1 cellular context compared by ENCODE assay signal in the genomic region with DNA sequence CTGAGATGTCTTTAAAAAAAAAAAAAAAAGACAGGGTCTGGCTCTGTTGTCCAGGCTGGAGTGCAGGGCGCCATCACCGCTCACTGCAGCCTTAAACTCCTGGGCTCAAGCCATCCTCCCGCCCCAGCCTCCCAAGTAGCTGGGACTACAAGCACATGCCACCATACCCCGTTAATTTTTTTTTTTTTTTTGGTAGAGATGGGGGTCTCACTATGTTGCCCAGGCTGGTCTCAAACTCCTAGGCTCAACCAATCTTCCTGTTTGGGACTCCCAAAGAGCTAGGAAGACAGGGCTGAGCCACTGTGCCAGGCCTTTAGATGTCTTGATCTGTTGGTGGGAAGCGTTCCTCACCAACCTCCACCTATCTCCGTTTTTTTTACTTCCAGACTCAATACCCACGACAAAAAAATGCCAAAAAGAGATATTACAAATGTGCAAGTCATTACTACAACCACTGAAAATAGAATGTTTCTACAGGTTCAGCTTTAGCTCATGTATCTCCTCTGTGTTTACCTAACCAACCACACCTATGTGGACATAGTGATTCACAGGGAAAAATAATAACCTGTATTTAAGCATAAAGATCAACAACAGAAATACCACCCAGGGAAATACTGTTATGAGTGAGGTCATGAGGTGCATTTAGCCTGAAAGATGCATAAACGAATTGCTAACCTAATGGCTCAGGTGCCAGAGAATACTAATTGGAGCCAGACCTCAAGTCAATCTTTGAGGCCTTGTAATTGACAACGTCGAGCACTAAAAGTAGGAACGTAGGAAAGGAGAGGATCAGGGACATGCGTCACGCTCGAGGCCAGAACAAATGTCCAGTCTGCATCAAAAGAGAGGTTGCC.
TF ChIP-seq lines count a peak whose summit lies in the region.

No MANE protein-coding gene starts in this region.

TF ChIP-seq in HepG2, 621 proteins besides CTCF, POLR2A, EP300 and RAD21 (continued from another document and continues in another):
- no peak for TF ChIP-seq ZBTB40 (IDR thresholded peaks at IDR 0.05)
- TF ChIP-seq ZBTB40 (CRISPR knock-in tag; IDR thresholded peaks at IDR 0.05): no peak
- peak; percentile 68 for TF ChIP-seq CREM (IDR thresholded peaks at IDR 0.05)
- no peak for TF ChIP-seq CREM (CRISPR knock-in tag; IDR thresholded peaks at IDR 0.05)
- TF ChIP-seq ZFP1 (CRISPR knock-in tag; IDR thresholded peaks at IDR 0.05): no peak
- TF ChIP-seq POGK (CRISPR knock-in tag; conservative IDR thresholded peaks at IDR 0.05): 0 out of 2 replicates have a peak, but pooled peaks have one; percentile 22
- peak; percentile 60 for TF ChIP-seq PHF21A (CRISPR knock-in tag; IDR thresholded peaks at IDR 0.05)
- no peak for TF ChIP-seq THAP7 (CRISPR knock-in tag; IDR thresholded peaks at IDR 0.05)
- TF ChIP-seq ZNF75D (CRISPR knock-in tag; IDR thresholded peaks at IDR 0.05; ENCODE audit: borderline replicate concordance): no peak
- no peak for TF ChIP-seq ZNF337 (CRISPR knock-in tag; IDR thresholded peaks at IDR 0.05; ENCODE audit: borderline replicate concordance, low read depth)
- no peak; the same call in 1 of the 2 replicates for TF ChIP-seq ZBTB21 (CRISPR knock-in tag; IDR thresholded peaks at IDR 0.05)
- peak; percentile 67 for TF ChIP-seq CREB1 (IDR thresholded peaks at IDR 0.05)
- TF ChIP-seq CREB1 (CRISPR knock-in tag; IDR thresholded peaks at IDR 0.05): peak; percentile 63; the same call in 1 of the 2 replicates
- no peak for TF ChIP-seq KLF6 (CRISPR knock-in tag; IDR thresholded peaks at IDR 0.05)
- TF ChIP-seq ZNF839 (CRISPR knock-in tag; IDR thresholded peaks at IDR 0.05; ENCODE audit: borderline replicate concordance): no peak
- TF ChIP-seq XBP1 (CRISPR knock-in tag; IDR thresholded peaks at IDR 0.05): no peak
- no peak for TF ChIP-seq ZBTB42 (CRISPR knock-in tag; IDR thresholded peaks at IDR 0.05)
- TF ChIP-seq ZMYM2 (CRISPR knock-in tag; IDR thresholded peaks at IDR 0.05): peak; percentile 66; the same call in 1 of the 2 replicates
- TF ChIP-seq, protein P1, sequence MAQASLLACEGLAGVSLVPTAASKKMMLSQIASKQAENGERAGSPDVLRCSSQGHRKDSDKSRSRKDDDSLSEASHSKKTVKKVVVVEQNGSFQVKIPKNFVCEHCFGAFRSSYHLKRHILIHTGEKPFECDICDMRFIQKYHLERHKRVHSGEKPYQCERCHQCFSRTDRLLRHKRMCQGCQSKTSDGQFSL (CRISPR knock-in tag; IDR thresholded peaks at IDR 0.05): no peak
- TF ChIP-seq ZNF550 (CRISPR knock-in tag; IDR thresholded peaks at IDR 0.05; ENCODE audit: borderline replicate concordance): no peak
- peak; percentile 37; the same call in 1 of the 2 replicates for TF ChIP-seq NR2F2 (IDR thresholded peaks at IDR 0.05; ENCODE audit: borderline replicate concordance, low read depth)
- TF ChIP-seq ZIK1 (CRISPR knock-in tag; IDR thresholded peaks at IDR 0.05; ENCODE audit: borderline replicate concordance, low read depth): no peak
- TF ChIP-seq TAF1 (CRISPR knock-in tag; IDR thresholded peaks at IDR 0.05): no peak
- TF ChIP-seq FOXC1 (CRISPR knock-in tag; IDR thresholded peaks at IDR 0.05; ENCODE audit: borderline replicate concordance): no peak
- TF ChIP-seq BCL3 (CRISPR knock-in tag; IDR thresholded peaks at IDR 0.05): no peak
- TF ChIP-seq ELF4 (CRISPR knock-in tag; IDR thresholded peaks at IDR 0.05; ENCODE audit: borderline replicate concordance): no peak
- TF ChIP-seq ZNF30 (CRISPR knock-in tag; IDR thresholded peaks at IDR 0.05): no peak
- TF ChIP-seq ZNF326 (CRISPR knock-in tag; IDR thresholded peaks at IDR 0.05; ENCODE audit: borderline replicate concordance): no peak
- no peak for TF ChIP-seq ARNTL (CRISPR knock-in tag; IDR thresholded peaks at IDR 0.05)
- peak; percentile 91 for TF ChIP-seq HMG20A (CRISPR knock-in tag; IDR thresholded peaks at IDR 0.05; ENCODE audit: borderline replicate concordance)
- peak; percentile 47; the same call in 1 of the 2 replicates for TF ChIP-seq THAP11 (CRISPR knock-in tag; IDR thresholded peaks at IDR 0.05)
- peak; percentile 61; the same call in 1 of the 2 replicates for TF ChIP-seq ELF3 (CRISPR knock-in tag; IDR thresholded peaks at IDR 0.05)
- TF ChIP-seq, protein P2, sequence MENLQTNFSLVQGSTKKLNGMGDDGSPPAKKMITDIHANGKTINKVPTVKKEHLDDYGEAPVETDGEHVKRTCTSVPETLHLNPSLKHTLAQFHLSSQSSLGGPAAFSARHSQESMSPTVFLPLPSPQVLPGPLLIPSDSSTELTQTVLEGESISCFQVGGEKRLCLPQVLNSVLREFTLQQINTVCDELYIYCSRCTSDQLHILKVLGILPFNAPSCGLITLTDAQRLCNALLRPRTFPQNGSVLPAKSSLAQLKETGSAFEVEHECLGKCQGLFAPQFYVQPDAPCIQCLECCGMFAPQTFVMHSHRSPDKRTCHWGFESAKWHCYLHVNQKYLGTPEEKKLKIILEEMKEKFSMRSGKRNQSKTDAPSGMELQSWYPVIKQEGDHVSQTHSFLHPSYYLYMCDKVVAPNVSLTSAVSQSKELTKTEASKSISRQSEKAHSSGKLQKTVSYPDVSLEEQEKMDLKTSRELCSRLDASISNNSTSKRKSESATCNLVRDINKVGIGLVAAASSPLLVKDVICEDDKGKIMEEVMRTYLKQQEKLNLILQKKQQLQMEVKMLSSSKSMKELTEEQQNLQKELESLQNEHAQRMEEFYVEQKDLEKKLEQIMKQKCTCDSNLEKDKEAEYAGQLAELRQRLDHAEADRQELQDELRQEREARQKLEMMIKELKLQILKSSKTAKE (CRISPR knock-in tag; IDR thresholded peaks at IDR 0.05; ENCODE audit: borderline replicate concordance): 0 out of 2 replicates have a peak, but pooled peaks have one; percentile 12
- no peak for TF ChIP-seq ZNF235 (CRISPR knock-in tag; IDR thresholded peaks at IDR 0.05; ENCODE audit: borderline replicate concordance)
- no peak for TF ChIP-seq ZNF12 (CRISPR knock-in tag; IDR thresholded peaks at IDR 0.05)
- TF ChIP-seq ZNF816 (CRISPR knock-in tag; IDR thresholded peaks at IDR 0.05; ENCODE audit: borderline replicate concordance): no peak
- TF ChIP-seq ZNF788 (CRISPR knock-in tag; IDR thresholded peaks at IDR 0.05; ENCODE audit: borderline replicate concordance): no peak
- peak; percentile 91 for TF ChIP-seq SALL1 (CRISPR knock-in tag; IDR thresholded peaks at IDR 0.05)
- no peak for TF ChIP-seq ZNF333 (CRISPR knock-in tag; IDR thresholded peaks at IDR 0.05; ENCODE audit: borderline replicate concordance)
- TF ChIP-seq FLYWCH1 (CRISPR knock-in tag; IDR thresholded peaks at IDR 0.05): no peak
- TF ChIP-seq, protein P3, sequence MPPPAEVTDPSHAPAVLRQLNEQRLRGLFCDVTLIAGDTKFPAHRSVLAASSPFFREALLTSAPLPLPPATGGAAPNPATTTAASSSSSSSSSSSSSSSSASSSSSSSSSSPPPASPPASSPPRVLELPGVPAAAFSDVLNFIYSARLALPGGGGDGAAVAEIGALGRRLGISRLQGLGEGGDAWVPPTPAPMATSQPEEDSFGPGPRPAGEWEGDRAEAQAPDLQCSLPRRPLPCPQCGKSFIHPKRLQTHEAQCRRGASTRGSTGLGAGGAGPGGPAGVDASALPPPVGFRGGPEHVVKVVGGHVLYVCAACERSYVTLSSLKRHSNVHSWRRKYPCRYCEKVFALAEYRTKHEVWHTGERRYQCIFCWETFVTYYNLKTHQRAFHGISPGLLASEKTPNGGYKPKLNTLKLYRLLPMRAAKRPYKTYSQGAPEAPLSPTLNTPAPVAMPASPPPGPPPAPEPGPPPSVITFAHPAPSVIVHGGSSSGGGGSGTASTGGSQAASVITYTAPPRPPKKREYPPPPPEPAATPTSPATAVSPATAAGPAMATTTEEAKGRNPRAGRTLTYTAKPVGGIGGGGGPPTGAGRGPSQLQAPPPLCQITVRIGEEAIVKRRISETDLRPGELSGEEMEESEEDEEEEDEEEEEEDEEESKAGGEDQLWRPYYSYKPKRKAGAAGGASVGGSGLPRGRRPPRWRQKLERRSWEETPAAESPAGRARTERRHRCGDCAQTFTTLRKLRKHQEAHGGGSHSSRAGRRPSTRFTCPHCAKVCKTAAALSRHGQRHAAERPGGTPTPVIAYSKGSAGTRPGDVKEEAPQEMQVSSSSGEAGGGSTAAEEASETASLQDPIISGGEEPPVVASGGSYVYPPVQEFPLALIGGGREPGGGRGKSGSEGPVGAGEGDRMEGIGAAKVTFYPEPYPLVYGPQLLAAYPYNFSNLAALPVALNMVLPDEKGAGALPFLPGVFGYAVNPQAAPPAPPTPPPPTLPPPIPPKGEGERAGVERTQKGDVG (CRISPR knock-in tag; IDR thresholded peaks at IDR 0.05; ENCODE audit: borderline replicate concordance): no peak
- TF ChIP-seq NR2F1 (CRISPR knock-in tag; IDR thresholded peaks at IDR 0.05): peak in 1 of 2 experiments; percentile 76; a peak in 2 of 4 replicates
- no peak for TF ChIP-seq TARDBP (CRISPR knock-in tag; IDR thresholded peaks at IDR 0.05)
- TF ChIP-seq SP140L (CRISPR knock-in tag; IDR thresholded peaks at IDR 0.05; ENCODE audit: borderline replicate concordance): no peak
- peak; percentile 85 for TF ChIP-seq FOXK2 (IDR thresholded peaks at IDR 0.05)
